Comparison of ENCODE assay signal across 8 cellular contexts in the genomic region with DNA sequence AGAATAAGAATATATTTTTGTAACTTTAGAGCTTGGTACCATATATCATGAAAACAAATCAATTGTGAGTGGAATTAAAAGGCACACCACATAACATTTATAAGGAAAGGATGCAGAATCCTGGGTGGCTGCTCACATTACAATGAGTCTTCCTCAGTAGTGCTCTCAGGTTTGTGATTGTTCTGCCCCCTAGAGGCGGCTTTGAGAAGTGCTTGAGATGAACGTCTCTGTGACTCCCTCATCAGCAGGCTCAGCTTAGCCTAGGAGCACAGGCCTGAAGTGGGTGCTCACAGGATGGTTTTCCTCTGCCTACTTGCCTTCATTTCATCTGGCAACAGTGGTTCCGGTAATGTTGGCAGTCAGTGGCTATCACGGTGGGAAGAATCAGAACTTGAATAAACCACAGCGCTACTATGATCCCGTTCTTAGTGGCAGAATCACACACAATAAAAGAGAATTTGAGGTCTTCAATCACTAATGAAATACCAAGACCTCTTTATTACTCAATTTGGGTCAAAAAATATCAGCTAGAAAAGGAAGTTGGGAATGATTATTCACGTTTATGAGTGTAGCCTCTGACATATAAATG. TPM values are rescaled to one million over a fixed set of nuclear protein-coding genes. Genes with fewer than 3 reads are reported as not detected.
DNase-seq lines count a peak whose midpoint lies in the region; ATAC-seq and TF ChIP-seq lines count a peak whose summit lies in the region.

No MANE protein-coding gene starts in this region.

- H3K27me3 ChIP-seq in HL-60 (ENCODE audit: insufficient read depth, poor library complexity, severe bottlenecking), result peaks cover 8% of the 10 kb centered on the region

- peak; percentile 48 for DNase-seq in DMS153 (lab: John Stamatoyannopoulos, UW)
- DNase-seq in HL-60 (ENCODE audit: low read depth in 1 of 2, low spot score in 1 of 2), result peak; percentile 65 to 85
- peak; percentile 56 for DNase-seq in NOMO-1 treated with DMSO at 0.1 percent for 48 hours (lab: John Stamatoyannopoulos, UW; ENCODE audit: unreplicated experiment)
- peak; percentile 66 for DNase-seq in activated CD8-positive, alpha-beta memory T cell treated with anti-CD3 and anti-CD28 coated beads, Interleukin-2, amount 50 U/mL, for 4 hours
- peak; percentile 73 for DNase-seq in natural killer cell
- DNase-seq in stimulated activated naive B cell treated with anti-CD40 and anti-IgM and Interleukin-4, amounts not matched to agents 10 μg/mL and 1 μg/mL and 100 μg/mL, for 72 hours, result peak; percentile 65

- no peak overlapping the region for H3K27ac Mint-ChIP-seq in natural killer cell
- no peak overlapping the region for H3K27ac Mint-ChIP-seq in stimulated activated naive B cell treated with anti-CD40 and anti-IgM and Interleukin-4, amounts not matched to agents 10 μg/mL and 1 μg/mL and 100 μg/mL, for 72 hours

- H3K27me3 Mint-ChIP-seq in natural killer cell (ENCODE audit: low read depth in 2 of 2), result peaks cover 17% of the 10 kb centered on the region in 2 donors
- H3K27me3 Mint-ChIP-seq in stimulated activated naive B cell treated with anti-CD40 and anti-IgM and Interleukin-4, amounts not matched to agents 10 μg/mL and 1 μg/mL and 100 μg/mL, for 72 hours, result peaks cover 23 to 40% of the 10 kb centered on the region in 2 donors

- ATAC-seq in GM21381 (IDR thresholded peaks at IDR 0.05; ENCODE audit: unreplicated experiment) (peak; percentile 96), esophagus mucosa (peak; percentile 92), natural killer cell (peak; percentile 87 to 100 (median 98))
- peak; percentile 96 to 97 for ATAC-seq in stimulated activated naive B cell treated with anti-CD40 and anti-IgM and Interleukin-4, amounts not matched to agents 10 μg/mL and 1 μg/mL and 100 μg/mL, for 72 hours (replicated peaks)

- H3K9me3 Mint-ChIP-seq in natural killer cell, result no peaks in the 10 kb centered on the region
- H3K9me3 Mint-ChIP-seq in stimulated activated naive B cell treated with anti-CD40 and anti-IgM and Interleukin-4, amounts not matched to agents 10 μg/mL and 1 μg/mL and 100 μg/mL, for 72 hours, result peaks cover 0 to 8% of the 10 kb centered on the region in 2 donors

- H3K27ac ChIP-seq in HL-60 (replicated peaks), result no peak overlapping the region

- H3K4me3 Mint-ChIP-seq in natural killer cell, result no peak overlapping the region
- no peak overlapping the region for H3K4me3 Mint-ChIP-seq in stimulated activated naive B cell treated with anti-CD40 and anti-IgM and Interleukin-4, amounts not matched to agents 10 μg/mL and 1 μg/mL and 100 μg/mL, for 72 hours

- intact Hi-C loops in natural killer cell (cut with micrococcal nuclease), result loop anchor here (1.0 to 2.0 kb wide), 2 partner anchors 112 to 166 kb away; no protein-coding TSS in a partner anchor

- TF ChIP-seq CTCF in HL-60 (IDR thresholded peaks at IDR 0.05; ENCODE audit: insufficient read depth, low read length) (peak; percentile 95), natural killer cell (IDR thresholded peaks at IDR 0.05) (peak; percentile 94)

- no peaks in the 10 kb centered on the region for H3K36me3 Mint-ChIP-seq in natural killer cell
- peaks cover 2 to 4% of the 10 kb centered on the region in 2 donors for H3K36me3 Mint-ChIP-seq in stimulated activated naive B cell treated with anti-CD40 and anti-IgM and Interleukin-4, amounts not matched to agents 10 μg/mL and 1 μg/mL and 100 μg/mL, for 72 hours

- H3K4me1 Mint-ChIP-seq in natural killer cell, result peaks cover 4 to 7% of the 10 kb centered on the region in 2 donors
- H3K4me1 Mint-ChIP-seq in stimulated activated naive B cell treated with anti-CD40 and anti-IgM and Interleukin-4, amounts not matched to agents 10 μg/mL and 1 μg/mL and 100 μg/mL, for 72 hours, result peaks cover 5 to 8% of the 10 kb centered on the region in 2 donors

- no peak overlapping the region for H3K4me3 ChIP-seq in HL-60 (replicated peaks; ENCODE audit: insufficient read depth, low read length)

RNA-seq across cellular contexts. Expression of a gene that starts 38.1 kb away (rescaled TPM):
- total RNA-seq in esophagus mucosa (2.9 TPM), natural killer cell (10 to 100 TPM; 18.6 to 33.0 (median 20.6) TPM)

RNA-seq across cellular contexts. Expression of a gene that starts 38.2 kb away (rescaled TPM):
- not detected for total RNA-seq in esophagus mucosa
- 1 to 10 TPM in 1 of 3 donors, under 1 TPM in 1, not detected in 1; 0.40 to 1.1 TPM for total RNA-seq in natural killer cell
